Comparison of ENCODE assay signal across 8 cellular contexts in genomic region chr16:13956635-13957196, GRCh38. TPM values are rescaled to one million over a fixed set of nuclear protein-coding genes. Genes with fewer than 3 reads are reported as not detected.
A peak's percentile ranks its signal among the peaks of the same experiment; 100 is the strongest.
DNase-seq lines count a peak whose midpoint lies in the region; ATAC-seq and TF ChIP-seq lines count a peak whose summit lies in the region.

No MANE protein-coding gene starts in this region.

- H3K4me3 Mint-ChIP-seq in CD8-positive, alpha-beta T cell, result peak overlapping the region; percentile 33
- H3K4me3 Mint-ChIP-seq in H9 (no peak overlapping the region), WTC11 (no peak overlapping the region)
- H3K4me3 Mint-ChIP-seq in naive thymus-derived CD4-positive, alpha-beta T cell, result peak overlapping the region in 9 of 10 donors; percentile 28 to 71 (median 53)

- H3K27me3 Mint-ChIP-seq in CD8-positive, alpha-beta T cell (ENCODE audit: low read depth), result peaks cover 15% of the 10 kb centered on the region
- H3K27me3 Mint-ChIP-seq in H9 (ENCODE audit: low read depth), result no peaks in the 10 kb centered on the region; the same call in 1 of the 2 replicates
- peaks cover 0 to 27% (median 11%) of the 10 kb centered on the region in 5 donors for H3K27me3 Mint-ChIP-seq in naive thymus-derived CD4-positive, alpha-beta T cell
- no peaks in the 10 kb centered on the region for H3K27me3 Mint-ChIP-seq in WTC11 (ENCODE audit: low read depth)

- H2BK15ac ChIP-seq in H9 (ENCODE audit: low read depth, low read length), result no peak overlapping the region

- no peaks in the 10 kb centered on the region for H3K36me3 Mint-ChIP-seq in CD8-positive, alpha-beta T cell
- H3K36me3 Mint-ChIP-seq in H9 (ENCODE audit: insufficient read depth in 1 of 3, low read depth in 3 of 3), result no peaks in the 10 kb centered on the region
- H3K36me3 Mint-ChIP-seq in naive thymus-derived CD4-positive, alpha-beta T cell, result no peaks in the 10 kb centered on the region
- H3K36me3 Mint-ChIP-seq in WTC11, result no peaks in the 10 kb centered on the region

- no peak overlapping the region for H4K8ac ChIP-seq in H9 (replicated peaks; ENCODE audit: insufficient read length, low read depth, low read length)

- H3K4me2 ChIP-seq in H9 (ENCODE audit: insufficient read depth, insufficient read length, low read length), result no peak overlapping the region

- no peaks in the 10 kb centered on the region for H3K36me3 ChIP-seq in CD8-positive, alpha-beta T cell (ENCODE audit: insufficient read depth, low read length)
- H3K36me3 ChIP-seq in ascending aorta, result no peaks in the 10 kb centered on the region
- H3K36me3 ChIP-seq in naive thymus-derived CD4-positive, alpha-beta T cell (ENCODE audit: control insufficient read depth in 2 of 3, insufficient read depth in 3 of 3, low read length in 3 of 3), result no peaks in the 10 kb centered on the region
- no peaks in the 10 kb centered on the region for H3K36me3 ChIP-seq in WERI-Rb-1

- no peak overlapping the region for H2BK12ac ChIP-seq in H9 (ENCODE audit: insufficient read length, low read depth, low read length)

- CTCF ChIA-PET in CD8-positive, alpha-beta T cell (lab: Charles Lee), result interaction anchor here (1.1 kb wide), 1 partner anchor 37 kb away, joined by 3 read pairs; the partner anchor contains the start of gene ERCC4
- CTCF ChIA-PET in naive thymus-derived CD4-positive, alpha-beta T cell (lab: Charles Lee), result no interaction called here
- CTCF ChIA-PET in WTC11 (lab: Charles Lee), result interaction anchor here (1.0 to 2.0 kb wide), 5 partner anchors 12 to 328 kb away, joined by 3 to 9 read pairs (median 4); partner anchors contain the start of gene ERCC4

- no peaks in the 10 kb centered on the region for H3K27me3 ChIP-seq in CD8-positive, alpha-beta T cell (ENCODE audit: insufficient read depth, low read length)
- no peaks in the 10 kb centered on the region for H3K27me3 ChIP-seq in H9 (ENCODE audit: insufficient read depth, low read length)
- no peaks in the 10 kb centered on the region for H3K27me3 ChIP-seq in ascending aorta
- H3K27me3 ChIP-seq in naive thymus-derived CD4-positive, alpha-beta T cell (ENCODE audit: control insufficient read depth in 2 of 2, insufficient read depth in 2 of 2, low read length in 2 of 2), result no peaks in the 10 kb centered on the region
- no peaks in the 10 kb centered on the region for H3K27me3 ChIP-seq in WERI-Rb-1 (ENCODE audit: insufficient read depth, low read depth, severe bottlenecking)

- no peak overlapping the region for H2AFZ ChIP-seq in H9 (ENCODE audit: low read length)

- H2BK5ac ChIP-seq in H9 (ENCODE audit: insufficient read length, low read length), result no peak overlapping the region

- no peak overlapping the region for H2AK5ac ChIP-seq in H9 (ENCODE audit: insufficient read length, low read length)

- DNase-seq in CD8-positive, alpha-beta T cell, result no peak
- DNase-seq in H9 (no peak), ascending aorta (ENCODE audit: low spot score in 2 of 2) (no peak), SHP77 (lab: John Stamatoyannopoulos, UW) (no peak), WTC11 (ENCODE audit: low spot score) (no peak), iPS-NIHi11 (ENCODE audit: low spot score) (no peak), WERI-Rb-1 (no peak)
- DNase-seq in naive thymus-derived CD4-positive, alpha-beta T cell, result no peak

- H2BK20ac ChIP-seq in H9 (ENCODE audit: low read depth, low read length, poor library complexity, severe bottlenecking), result no peak overlapping the region

- no peak overlapping the region for H3T11ph ChIP-seq in H9 (ENCODE audit: low read length)

- H3K23me2 ChIP-seq in H9 (ENCODE audit: insufficient read length, low read depth, low read length, poor library complexity, severe bottlenecking), result no peaks in the 10 kb centered on the region

- no peak for TF ChIP-seq CTCF in CD8-positive, alpha-beta T cell (IDR thresholded peaks at IDR 0.05)
- TF ChIP-seq CTCF in H9 (conservative IDR thresholded peaks at IDR 0.05) (no peak), ascending aorta (IDR thresholded peaks at IDR 0.05) (no peak), WTC11 (IDR thresholded peaks at IDR 0.05) (no peak), WERI-Rb-1 (IDR thresholded peaks at IDR 0.05; ENCODE audit: low read depth, low read length) (no peak)

- H3K79me1 ChIP-seq in H9 (ENCODE audit: insufficient read depth, low read depth, low read length, poor library complexity, severe bottlenecking), result no peaks in the 10 kb centered on the region

- H4K91ac ChIP-seq in H9 (ENCODE audit: insufficient read length, low read depth, low read length), result no peak overlapping the region

- H3K27ac ChIP-seq in CD8-positive, alpha-beta T cell (ENCODE audit: low read depth, low read length), result no peak overlapping the region
- H3K27ac ChIP-seq in H9 (ENCODE audit: insufficient read length, low read depth, low read length) (no peak overlapping the region), ascending aorta (peak overlapping the region in 1 of 2 donors; percentile 67), WERI-Rb-1 (no peak overlapping the region)
- H3K27ac ChIP-seq in naive thymus-derived CD4-positive, alpha-beta T cell (ENCODE audit: low read depth, low read length), result no peak overlapping the region

- no peaks in the 10 kb centered on the region for H3K79me2 ChIP-seq in H9 (ENCODE audit: insufficient read depth, low read length)

- no peak overlapping the region for H3K4me3 ChIP-seq in CD8-positive, alpha-beta T cell (ENCODE audit: low read depth, low read length)
- H3K4me3 ChIP-seq in ascending aorta (peak overlapping the region; percentile 44 to 50), WERI-Rb-1 (ENCODE audit: low read depth, low read length) (no peak overlapping the region)
- no peak overlapping the region for H3K4me3 ChIP-seq in naive thymus-derived CD4-positive, alpha-beta T cell (ENCODE audit: low read length)

- no peaks in the 10 kb centered on the region for H3K9me3 ChIP-seq in CD8-positive, alpha-beta T cell (ENCODE audit: low read length)
- no peaks in the 10 kb centered on the region for H3K9me3 ChIP-seq in H9 (ENCODE audit: control insufficient read depth, low read depth, low read length)
- H3K9me3 ChIP-seq in ascending aorta, result no peaks in the 10 kb centered on the region
- no peaks in the 10 kb centered on the region for H3K9me3 ChIP-seq in naive thymus-derived CD4-positive, alpha-beta T cell (ENCODE audit: control insufficient read depth in 2 of 3, low read length in 3 of 3)
- no peaks in the 10 kb centered on the region for H3K9me3 ChIP-seq in WERI-Rb-1 (ENCODE audit: severe bottlenecking)

- H2BK120ac ChIP-seq in H9 (ENCODE audit: low read depth, low read length, poor library complexity, severe bottlenecking), result no peak overlapping the region

- H4K5ac ChIP-seq in H9 (ENCODE audit: insufficient read length, low read depth, low read length), result no peak overlapping the region

- ATAC-seq in CD8-positive, alpha-beta T cell, result no peak
- ATAC-seq in naive thymus-derived CD4-positive, alpha-beta T cell, result no peak
- ATAC-seq in WTC11, result no peak

- peaks cover 8% of the 10 kb centered on the region for H3K4me1 Mint-ChIP-seq in CD8-positive, alpha-beta T cell (ENCODE audit: low read depth)
- H3K4me1 Mint-ChIP-seq in H9, result peaks cover 18 to 22% of the 10 kb centered on the region in 2 experiments
- peaks cover 0 to 15% (median 10%) of the 10 kb centered on the region in 7 donors for H3K4me1 Mint-ChIP-seq in naive thymus-derived CD4-positive, alpha-beta T cell
- H3K4me1 Mint-ChIP-seq in WTC11, result peaks cover 24% of the 10 kb centered on the region

- H3K4me1 ChIP-seq in CD8-positive, alpha-beta T cell (ENCODE audit: insufficient read depth, low read length), result no peaks in the 10 kb centered on the region
- H3K4me1 ChIP-seq in H9 (ENCODE audit: insufficient read depth, low read length), result no peaks in the 10 kb centered on the region
- peaks cover 0 to 11% of the 10 kb centered on the region in 2 donors for H3K4me1 ChIP-seq in ascending aorta
- H3K4me1 ChIP-seq in naive thymus-derived CD4-positive, alpha-beta T cell (ENCODE audit: control insufficient read depth in 2 of 2, insufficient read depth in 2 of 2, low read length in 2 of 2), result no peaks in the 10 kb centered on the region

- H3K18ac ChIP-seq in H9 (ENCODE audit: insufficient read length, low read depth, low read length), result no peak overlapping the region

- peak overlapping the region; percentile 51; the same call in 1 of the 2 replicates for H3K14ac ChIP-seq in H9 (ENCODE audit: insufficient read depth, low read length)

- POLR2A ChIA-PET in CD8-positive, alpha-beta T cell (lab: Charles Lee), result no interaction called here
- POLR2A ChIA-PET in naive thymus-derived CD4-positive, alpha-beta T cell (lab: Charles Lee), result no interaction called here
- POLR2A ChIA-PET in WTC11 (lab: Charles Lee), result no interaction called here

- no peak overlapping the region for H3K4ac ChIP-seq in H9 (ENCODE audit: low read depth, low read length)

- intact Hi-C loops in CD8-positive, alpha-beta T cell (cut with DNase I, micrococcal nuclease), result no loop called here
- intact Hi-C loops in ascending aorta (cut with DNase I), result loop anchor here (5.0 to 10.0 kb wide), 3 partner anchors 61 to 228 kb away; no protein-coding TSS in a partner anchor
- intact Hi-C loops in naive thymus-derived CD4-positive, alpha-beta T cell (cut with micrococcal nuclease), result no loop called here

- H3K9ac ChIP-seq in H9 (ENCODE audit: extremely low read depth, insufficient read length, low read length), result no peak overlapping the region

- H4K20me1 ChIP-seq in H9 (ENCODE audit: control insufficient read depth, insufficient read depth, insufficient read length), result no peaks in the 10 kb centered on the region

- no CpG with 5 or more reads among the region's 14 CpGs for WGBS in H9 (ENCODE audit: extremely low coverage, insufficient read length, low lambda C conversion rate)

- H3K56ac ChIP-seq in H9 (ENCODE audit: insufficient read length, low read depth, low read length), result no peak overlapping the region

- H3K27ac Mint-ChIP-seq in CD8-positive, alpha-beta T cell, result no peak overlapping the region
- peak overlapping the region in 1 of 3 experiments; percentile 43; a peak in 1 of 7 replicates for H3K27ac Mint-ChIP-seq in H9
- peak overlapping the region in 4 of 9 donors; percentile 8 to 73 (median 63) for H3K27ac Mint-ChIP-seq in naive thymus-derived CD4-positive, alpha-beta T cell
- no peak overlapping the region for H3K27ac Mint-ChIP-seq in WTC11

- H3K9me3 Mint-ChIP-seq in CD8-positive, alpha-beta T cell, result no peaks in the 10 kb centered on the region
- no peaks in the 10 kb centered on the region for H3K9me3 Mint-ChIP-seq in H9
- H3K9me3 Mint-ChIP-seq in naive thymus-derived CD4-positive, alpha-beta T cell, result peaks cover 0 to 1% (median 0%) of the 10 kb centered on the region in 11 donors
- H3K9me3 Mint-ChIP-seq in WTC11, result no peaks in the 10 kb centered on the region

- H3K23ac ChIP-seq in H9 (ENCODE audit: insufficient read length, low read depth, low read length), result no peak overlapping the region

RNA-seq across cellular contexts. Expression of gene ERCC4, which starts 36.8 kb away (rescaled TPM):
- 10 to 100 TPM in 1 of 2 experiments, 1 to 10 TPM in 1; 8.0 to 10.6 TPM for total RNA-seq in CD8-positive, alpha-beta T cell
- total RNA-seq in H9 (2021) (11.7 and 15.6 TPM in 2 replicates), ascending aorta (6.2 TPM), WTC11 (2021) (12.1 to 15.7 TPM (median 13.4 TPM) in 3 replicates)
- 10 to 100 TPM in 3 of 5 experiments, 1 to 10 TPM in 2; 6.1 to 15.2 (median 13.4) TPM for total RNA-seq in naive thymus-derived CD4-positive, alpha-beta T cell
- 10 to 100 TPM; 18.0 to 26.4 TPM for polyA plus RNA-seq in naive thymus-derived CD4-positive, alpha-beta T cell

Comparison
In these comparisons a context has a peak if more than half of its experiments do, and no peak if none do; other contexts are left out.
1. H3K4me3 ChIP-seq: peak in ascending aorta (2 of 2); none in CD8-positive, alpha-beta T cell (single experiment), naive thymus-derived CD4-positive, alpha-beta T cell (single experiment) and WERI-Rb-1 (single experiment).
2. H3K4me3 Mint-ChIP-seq: peak in CD8-positive, alpha-beta T cell (single experiment) and naive thymus-derived CD4-positive, alpha-beta T cell (9 of 10); none in H9 (0 of 2) and WTC11 (single experiment).